ENCODE assay signal across 8 cellular contexts in the genomic region with DNA sequence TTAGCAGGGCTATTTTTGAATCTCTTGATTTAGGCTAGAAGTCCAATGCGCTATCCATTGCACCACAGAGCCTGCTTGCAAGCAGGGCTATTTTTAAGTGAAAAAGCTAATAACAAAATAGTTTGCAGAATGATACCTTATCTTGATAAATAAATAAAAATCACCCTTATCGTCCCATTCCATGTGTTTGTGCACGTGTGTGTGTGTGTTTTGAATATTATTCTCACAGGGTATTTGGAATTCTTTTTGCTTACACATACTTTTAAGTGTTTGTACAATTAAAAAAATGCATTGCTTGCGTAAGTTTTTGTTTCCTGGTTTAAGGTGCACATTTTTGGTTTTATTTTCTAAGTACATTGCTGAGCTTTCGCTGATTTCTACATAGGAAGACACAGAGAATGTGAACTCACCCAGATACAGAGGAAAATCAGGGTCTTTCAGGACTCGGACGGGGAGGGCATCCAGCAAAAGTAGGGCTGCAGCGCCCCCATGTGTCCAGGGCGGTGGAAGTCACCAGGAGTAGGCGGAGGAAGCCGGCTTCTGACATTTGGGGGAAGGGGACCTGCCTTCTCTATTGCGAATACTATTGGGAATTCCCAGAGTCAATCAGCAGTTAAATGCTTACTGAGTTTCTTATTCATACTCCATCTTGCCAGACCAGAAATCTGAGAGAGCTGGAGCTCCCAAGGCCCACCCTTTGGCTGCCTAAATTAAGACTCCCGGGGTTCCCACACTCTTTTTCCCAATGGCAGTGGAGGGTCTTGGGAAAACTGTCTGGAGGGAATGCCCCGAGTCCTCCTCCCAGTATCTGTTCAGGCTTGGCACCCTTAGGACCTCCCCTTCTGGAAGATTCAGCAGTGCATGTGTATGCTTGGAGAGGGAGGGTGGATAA. TPM values are rescaled to one million over a fixed set of nuclear protein-coding genes. Genes with fewer than 3 reads are reported as not detected.
DNase-seq lines count a peak whose midpoint lies in the region; TF ChIP-seq lines count a peak whose summit lies in the region.

No MANE protein-coding gene starts in this region.

- H3K4me3 ChIP-seq in OCI-LY1 (ENCODE audit: low read depth, low read length, poor library complexity, severe bottlenecking): peak overlapping the region; percentile 8

- H3K9me3 ChIP-seq in OCI-LY1 (ENCODE audit: low read length): no peaks in the 10 kb centered on the region

- no peaks in the 10 kb centered on the region for H3F3A ChIP-seq in OCI-LY1 (ENCODE audit: insufficient read depth, low read length)

- no peaks in the 10 kb centered on the region for H3K9me2 ChIP-seq in OCI-LY1 (ENCODE audit: low read depth, low read length)

- TF ChIP-seq CTCF in 22Rv1 (IDR thresholded peaks at IDR 0.05) (peak; percentile 86), GM13977 (IDR thresholded peaks at IDR 0.05; ENCODE audit: extremely low read depth, insufficient read depth, missing control alignments) (peak; percentile 94), OCI-LY1 (IDR thresholded peaks at IDR 0.05; ENCODE audit: low read length) (peak; percentile 91)

- peaks cover 14% of the 10 kb centered on the region for H3K4me1 ChIP-seq in OCI-LY1 (ENCODE audit: insufficient read depth, low read length, severe bottlenecking)

- H3K27me3 ChIP-seq in OCI-LY1 (ENCODE audit: insufficient read depth, low read length): no peaks in the 10 kb centered on the region

- no peak overlapping the region for H3K9ac ChIP-seq in OCI-LY1 (ENCODE audit: low read length)

- H3K36me3 ChIP-seq in OCI-LY1 (ENCODE audit: insufficient read depth, low read length): no peaks in the 10 kb centered on the region

- H3K27ac ChIP-seq in 22Rv1 (peak overlapping the region; percentile 85), OCI-LY1 (ENCODE audit: low read depth, low read length, poor library complexity, severe bottlenecking) (no peak overlapping the region)

- H2AFZ ChIP-seq in OCI-LY1 (ENCODE audit: low read length): no peak overlapping the region

- H3K4me2 ChIP-seq in OCI-LY1 (ENCODE audit: low read length): 0 out of 2 replicates have a peak overlapping the region, but pooled peaks have one; percentile 23

- H3K79me2 ChIP-seq in OCI-LY1 (ENCODE audit: insufficient read depth, low read length): no peaks in the 10 kb centered on the region

- DNase-seq in GM13977 (ENCODE audit: low spot score) (peak; percentile 67), HPDE6-E6E7 (ENCODE audit: extremely low spot score) (peak; percentile 68), activated T-cell treated with anti-CD3 and anti-CD28 coated beads for 48 hours (ENCODE audit: low read depth) (peak; percentile 77), erythroblast (lab: John Stamatoyannopoulos, UW) (peak; percentile 42 to 73), myocyte (ENCODE audit: low read depth) (peak; percentile 80)
- DNase-seq in stimulated activated CD8-positive, alpha-beta memory T cell treated with anti-CD3 and anti-CD28 coated beads, Interleukin-4, amount 100 ng/mL, for 48 hours: peak; percentile 95

- TF ChIP-seq POLR2A in erythroblast (IDR thresholded peaks at IDR 0.05; ENCODE audit: low read length): no peak

- in situ Hi-C loops in GM13977 (cut with MboI; ENCODE audit: low pct_unique_long_range_greater_than_20kb, low sequenced_read_pairs, unreplicated experiment): loop anchor here (25.0 kb wide), 1 partner anchor 805 kb away; no protein-coding TSS in a partner anchor

- no peaks in the 10 kb centered on the region for H4K20me1 ChIP-seq in OCI-LY1 (ENCODE audit: insufficient read depth, low read length)

RNA-seq across cellular contexts. Expression of a gene that starts 27.2 kb away (rescaled TPM):
- total RNA-seq in myocyte: 0.57 and 2.9 TPM in 2 replicates
- 0.11 TPM for polyA plus RNA-seq in myocyte (2012)
